In the genomic region with DNA sequence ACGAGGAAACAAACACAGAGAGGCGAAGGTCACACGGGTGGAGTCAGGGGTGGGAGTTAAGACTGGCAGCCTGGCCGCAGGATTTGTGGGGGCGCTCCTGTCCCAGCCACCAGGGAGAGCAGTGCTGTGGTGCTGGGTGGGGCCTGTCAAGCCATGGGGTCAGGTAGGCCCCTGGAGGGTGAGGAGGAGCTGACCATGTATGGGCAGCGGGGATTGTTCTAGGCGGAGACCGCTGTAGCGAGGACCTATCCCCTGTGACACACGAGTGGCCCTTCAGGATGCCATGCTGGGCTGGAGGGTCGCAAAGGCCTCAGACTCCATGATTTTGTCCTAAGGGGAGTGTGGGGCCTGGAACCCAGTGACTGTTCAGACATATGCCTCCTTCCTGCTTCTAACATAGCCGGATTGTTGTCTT, we compare ENCODE assay signal across 9 cellular contexts. TPM values are rescaled to one million over a fixed set of nuclear protein-coding genes. Genes with fewer than 3 reads are reported as not detected.
DNase-seq lines count a peak whose midpoint lies in the region; ATAC-seq and TF ChIP-seq lines count a peak whose summit lies in the region.
"Had no signal": no experiment of that assay in that cellular context is flagged by ENCODE, and none has a peak within 500 bp of the region (broad histone marks: within the 10 kb centered on the region; RNA-seq: fewer than 3 reads in every experiment).

No MANE protein-coding gene starts in this region.

- H4K20me1 ChIP-seq in MM.1S (ENCODE audit: insufficient read depth, low read length) (no peaks in the 10 kb centered on the region), osteoblast (ENCODE audit: insufficient read depth, low read length) (peaks cover 24% of the 10 kb centered on the region)

- peaks cover 21% of the 10 kb centered on the region for H3F3A ChIP-seq in MM.1S (ENCODE audit: insufficient read depth, low read length)

- H3K9me3 Mint-ChIP-seq in CD14-positive monocyte: no peaks in the 10 kb centered on the region

- H3K27me3 Mint-ChIP-seq in CD14-positive monocyte (ENCODE audit: low read depth in 3 of 3): peaks cover 0 to 5% (median 2%) of the 10 kb centered on the region in 3 donors

- peak overlapping the region in 1 of 7 donors; percentile 62 for H3K27ac Mint-ChIP-seq in CD14-positive monocyte

- H3K4me2 ChIP-seq in MM.1S (ENCODE audit: low read depth, low read length): no peak overlapping the region
- peak overlapping the region; percentile 74 for H3K4me2 ChIP-seq in osteoblast (ENCODE audit: insufficient read depth, low read length)

- H3K36me3 Mint-ChIP-seq in CD14-positive monocyte: peaks cover 13 to 22% of the 10 kb centered on the region in 2 donors

- H3K27ac ChIP-seq in MM.1S (ENCODE audit: low read length): no peak overlapping the region
- H3K27ac ChIP-seq in caudate nucleus (ENCODE audit: low read depth, low read length): peak overlapping the region; percentile 52
- no peak overlapping the region for H3K27ac ChIP-seq in osteoblast (ENCODE audit: low read depth, low read length)
- H3K27ac ChIP-seq: foreskin keratinocyte had no signal

- H2AFZ ChIP-seq in MM.1S (ENCODE audit: low read length) (peak overlapping the region; percentile 83; the same call in 1 of the 2 replicates), osteoblast (ENCODE audit: low read length) (peak overlapping the region; percentile 95)

- intact Hi-C loops in CD14-positive monocyte (cut with micrococcal nuclease): loop anchor here (2.0 to 10.0 kb wide), 6 partner anchors 42 to 1101 kb away; a partner anchor contains a TSS

- peak overlapping the region in 1 of 2 donors; percentile 4 for H3K4me3 Mint-ChIP-seq in CD14-positive monocyte

- H3K36me3 ChIP-seq in MM.1S (replicated peaks; ENCODE audit: insufficient read depth, low read length): no peaks in the 10 kb centered on the region
- H3K36me3 ChIP-seq in osteoblast (ENCODE audit: insufficient read depth, low read length): peaks cover 10% of the 10 kb centered on the region

- H3K4me3 ChIP-seq in GM12865 (ENCODE audit: low read depth, low read length): no peak overlapping the region
- no peak overlapping the region for H3K4me3 ChIP-seq in MM.1S (ENCODE audit: low read length)
- H3K4me3 ChIP-seq in osteoblast (ENCODE audit: insufficient read depth, low read length): no peak overlapping the region
- H3K4me3 ChIP-seq: skin epidermis had no signal

- no peaks in the 10 kb centered on the region for H3K9me2 ChIP-seq in MM.1S (replicated peaks; ENCODE audit: insufficient read depth, low read length)

- peaks cover 23% of the 10 kb centered on the region for H3K4me1 ChIP-seq in MM.1S (ENCODE audit: low read length)
- peaks cover 18% of the 10 kb centered on the region for H3K4me1 ChIP-seq in osteoblast (ENCODE audit: insufficient read depth, low read length)
- H3K4me1 ChIP-seq: foreskin keratinocyte had no signal

- H3K27me3 ChIP-seq in MM.1S (replicated peaks; ENCODE audit: insufficient read depth, low read length) (no peaks in the 10 kb centered on the region), osteoblast (ENCODE audit: insufficient read depth, low read length) (no peaks in the 10 kb centered on the region)
- H3K27me3 ChIP-seq: foreskin keratinocyte had no signal

- no peak overlapping the region for H3K9ac ChIP-seq in MM.1S (ENCODE audit: low read length)

- peaks cover 34% of the 10 kb centered on the region for H3K79me2 ChIP-seq in MM.1S (ENCODE audit: low read length)
- H3K79me2 ChIP-seq in osteoblast (ENCODE audit: insufficient read depth, low read length): peaks cover 32% of the 10 kb centered on the region

- H3K4me1 Mint-ChIP-seq in CD14-positive monocyte: peaks cover 38% of the 10 kb centered on the region

- TF ChIP-seq CTCF in GM12865 (IDR thresholded peaks at IDR 0.05; ENCODE audit: insufficient read depth, low read depth, low read length, missing control alignments) (no peak), MM.1S (IDR thresholded peaks at IDR 0.05; ENCODE audit: low read length) (no peak), osteoblast (IDR thresholded peaks at IDR 0.05; ENCODE audit: extremely low read depth, low read depth, low read length) (no peak), CD14-positive monocyte (IDR thresholded peaks at IDR 0.05) (no peak)

- H3K9me3 ChIP-seq in MM.1S (replicated peaks; ENCODE audit: insufficient read depth, low read length) (no peaks in the 10 kb centered on the region), osteoblast (ENCODE audit: low read depth, low read length) (no peaks in the 10 kb centered on the region)

- no peak for ATAC-seq in HG03095 (IDR thresholded peaks at IDR 0.05; ENCODE audit: unreplicated experiment)

- DNase-seq in GM12865 (ENCODE audit: low read depth): peak; percentile 11
- DNase-seq in MM.1S: no peak
- no peak for DNase-seq in caudate nucleus (lab: John Stamatoyannopoulos, UW)
- DNase-seq in osteoblast (ENCODE audit: insufficient read length, low spot score, missing footprints): peak; percentile 63
- no peak for DNase-seq in AG08395 (ENCODE audit: low spot score)
- DNase-seq in CD14-positive monocyte (ENCODE audit: low spot score): no peak
- DNase-seq: foreskin keratinocyte had no signal

RNA-seq across cellular contexts. Expression of a gene that starts 1.6 kb away (rescaled TPM):
- total RNA-seq in osteoblast: 25.9 and 34.7 TPM in 2 replicates
- polyA plus RNA-seq in CD14-positive monocyte: 100 to 1,000 TPM in 1 of 2 donors, 10 to 100 TPM in 1; 73.5 to 106 TPM

RNA-seq across cellular contexts. Expression of a gene that starts 13.7 kb away (rescaled TPM):
- total RNA-seq in osteoblast: 494 and 590 TPM in 2 replicates
- polyA plus RNA-seq in CD14-positive monocyte: 10 to 100 TPM; 55.1 to 59.0 TPM

RNA-seq across cellular contexts. Expression of a gene that starts 32.0 kb away (rescaled TPM):
- 21.8 and 23.5 TPM in 2 replicates for total RNA-seq in osteoblast
- polyA plus RNA-seq in CD14-positive monocyte: 10 to 100 TPM; 13.3 to 14.0 TPM

RNA-seq across cellular contexts. Expression of a gene that starts 36.5 kb away (rescaled TPM):
- total RNA-seq in osteoblast: under 0.01 TPM in 2 replicates
- not detected for polyA plus RNA-seq in CD14-positive monocyte
- polyA plus RNA-seq: foreskin keratinocyte had no signal

Comparison
In these comparisons a context has a peak if more than half of its experiments do, and no peak if none do; other contexts are left out.
1. DNase-seq: peak in GM12865 (single experiment) and osteoblast (single experiment); none in MM.1S (single experiment), caudate nucleus (0 of 61), AG08395 (single experiment) and CD14-positive monocyte (single experiment).